27 cellular contexts compared by ENCODE assay signal in the genomic region with DNA sequence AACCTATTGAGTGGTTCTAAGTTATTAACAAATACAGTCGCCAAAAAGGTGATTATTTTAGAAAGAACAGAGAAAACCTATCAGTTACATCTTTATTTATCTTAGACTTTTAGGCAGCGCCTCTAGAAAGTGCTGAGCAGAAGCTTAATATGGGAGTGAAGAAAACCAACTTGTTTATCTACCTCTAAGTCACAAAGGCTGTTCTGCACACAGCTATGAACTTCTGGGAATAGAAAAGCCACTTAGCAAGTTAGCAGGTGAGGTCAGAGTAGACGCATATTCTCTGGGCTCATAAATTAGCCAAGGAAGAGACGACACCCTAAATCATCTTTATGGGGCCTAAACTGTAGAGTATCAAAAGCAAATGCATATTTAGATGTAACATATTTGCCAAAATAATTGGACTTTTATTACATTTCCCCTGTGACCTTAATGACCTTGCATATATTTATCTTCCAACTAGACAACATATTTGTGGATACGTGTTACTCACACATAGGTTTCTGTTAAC.
"Had no signal": no experiment of that assay in that cellular context is flagged by ENCODE, and none has a peak within 500 bp of the region (broad histone marks: within the 10 kb centered on the region; RNA-seq: fewer than 3 reads in every experiment).

No MANE protein-coding gene starts in this region.

- DNase-seq: activated CD4-positive, alpha-beta memory T cell treated with anti-CD3 and anti-CD28 coated beads for 36 hours; activated CD4-positive, alpha-beta T cell treated with anti-CD3 and anti-CD28 coated beads, Interleukin-2, amount 10 ng/mL, durations not matched to agents 24 days and 14 days; activated CD4-positive, CD25-positive, alpha-beta regulatory T cell treated with anti-CD3 and anti-CD28 coated beads, Interleukin-2, amount 50 U/mL, for 72 hours; activated CD8-positive, alpha-beta memory T cell treated with anti-CD3 and anti-CD28 coated beads, Interleukin-2, amount 50 U/mL, for 4 hours; activated effector memory CD4-positive, alpha-beta T cell treated with anti-CD3 and anti-CD28 coated beads, Interleukin-2, amount 50 U/mL, for 16 hours; activated naive CD4-positive, alpha-beta T cell treated with anti-CD3 and anti-CD28 coated beads, Interleukin-2, amount 10 ng/mL, durations not matched to agents 7 days and 5 days; activated naive CD8-positive, alpha-beta T cell treated with anti-CD3 and anti-CD28 coated beads, Interleukin-2, amount 10 ng/mL, durations not matched to agents 7 days and 5 days; activated T-cell treated with anti-CD3 and anti-CD28 coated beads, Interleukin-2, amount 50 U/mL, for 1 hour; cerebellar nuclear complex; colonic mucosa; effector CD8-positive, alpha-beta T cell; gastrocnemius medialis; glutamatergic neuron; kidney; left colon; mammary epithelial cell; naive B cell; pancreas; psoas muscle; stimulated activated CD4-positive, alpha-beta T cell treated with anti-CD3 and anti-CD28 coated beads, Interleukin-15, amount 100 ng/mL, for 24 hours; stimulated activated CD4-positive, alpha-beta T cell treated with anti-CD3 and anti-CD28 coated beads, Interleukin-2, amount 100 ng/mL, for 24 hours; stimulated activated naive CD4-positive, alpha-beta T cell; T-helper 2 cell had no signal

- H3K79me2 ChIP-seq: hepatocyte had no signal

- H3K4me3 ChIP-seq: ascending aorta, cardiac muscle cell, colonic mucosa, gastrocnemius medialis, hepatocyte, pancreas, psoas muscle, tibial nerve had no signal

- H3K4me1 ChIP-seq: ascending aorta, colonic mucosa, gastrocnemius medialis, pancreas, psoas muscle, tibial nerve had no signal

- H3K36me3 ChIP-seq: ascending aorta, cardiac muscle cell, colonic mucosa, gastrocnemius medialis, pancreas, tibial nerve had no signal

- H3K27me3 ChIP-seq: ascending aorta, cardiac muscle cell, colonic mucosa, gastrocnemius medialis, hepatocyte, pancreas, tibial nerve had no signal

- H2AFZ ChIP-seq: hepatocyte had no signal

- ATAC-seq: gastrocnemius medialis, left colon, pancreas had no signal

- H3K9me3 ChIP-seq: ascending aorta, colonic mucosa, gastrocnemius medialis, pancreas, psoas muscle, tibial nerve had no signal

- FAIRE-seq: kidney, pancreas had no signal

- H3K4me2 ChIP-seq: hepatocyte had no signal

- H3K27ac ChIP-seq: ascending aorta, cardiac muscle cell, colonic mucosa, gastrocnemius medialis, hepatocyte, pancreas, psoas muscle, tibial nerve had no signal
